In the genomic region with DNA sequence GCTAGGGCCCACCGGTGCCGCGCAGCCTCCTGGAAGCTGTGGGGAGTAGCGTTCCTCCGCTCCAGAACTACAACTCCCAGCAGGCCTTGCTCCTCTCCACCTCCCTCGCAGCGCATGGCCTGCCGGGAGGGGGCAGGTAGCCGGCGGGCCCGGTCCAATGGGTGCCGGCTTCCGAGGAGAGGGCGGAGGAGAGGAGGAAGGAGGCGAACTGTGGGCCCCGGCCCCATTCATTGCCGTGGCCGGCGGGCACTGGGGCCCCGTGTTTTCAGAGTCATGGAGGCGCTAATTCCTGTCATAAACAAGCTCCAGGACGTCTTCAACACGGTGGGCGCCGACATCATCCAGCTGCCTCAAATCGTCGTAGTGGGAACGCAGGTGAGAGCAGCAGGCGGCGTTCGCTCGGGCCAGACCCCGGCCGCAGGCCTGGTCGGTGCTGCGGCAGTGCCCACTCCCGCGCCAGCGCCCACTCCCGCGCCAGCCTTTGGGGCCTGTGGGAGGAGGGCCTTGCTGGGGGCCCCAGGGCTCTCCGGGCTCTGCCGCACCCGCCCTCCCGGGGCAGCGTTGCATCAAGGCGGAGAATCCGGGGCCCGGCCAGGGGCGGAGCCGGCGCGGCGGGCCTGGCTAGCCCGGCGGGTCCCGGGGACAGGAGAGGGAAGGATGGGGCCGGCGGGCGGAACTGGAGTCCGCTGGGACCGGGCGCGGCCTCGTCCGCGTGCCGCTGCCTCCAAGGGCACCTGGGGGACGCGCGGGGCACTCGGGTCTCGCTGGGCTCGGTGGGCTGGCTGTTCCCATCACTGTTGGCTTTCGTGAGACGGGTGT, we compare ENCODE assay signal across 8 cellular contexts. TPM values are rescaled to one million over a fixed set of nuclear protein-coding genes. Genes with fewer than 3 reads are reported as not detected.
DNase-seq lines count a peak whose midpoint lies in the region; ATAC-seq, FAIRE-seq and TF ChIP-seq lines count a peak whose summit lies in the region.

Gene DNM1L (plus strand): TSS at position 211 of the 819 bp plus-strand sequence. CDS start 63 bp downstream, at position 274.

- intact Hi-C loops in adrenal gland (cut with DNase I) (no loop called here), heart left ventricle (cut with DNase I) (loop anchor here in 5 of 10 donors (10.0 kb wide), 1 partner anchor 1024 kb away; the partner anchor contains the start of gene ETFBKMT (in 5 of the 5)), posterior cingulate gyrus (cut with DNase I) (loop anchor here (2.0 to 10.0 kb wide), 3 partner anchors 76 to 1022 kb away; partner anchors contain the start of genes ETFBKMT and YARS2)

- H3K27me3 ChIP-seq in adrenal gland (no peaks in the 10 kb centered on the region), heart left ventricle (no peaks in the 10 kb centered on the region), upper lobe of left lung (no peaks in the 10 kb centered on the region)

- H3K36me3 ChIP-seq in adrenal gland (replicated peaks in 1 of 2) (no peaks in the 10 kb centered on the region), heart left ventricle (peaks cover 0 to 9% (median 0%) of the 10 kb centered on the region in 9 donors), upper lobe of left lung (peaks cover 0 to 4% (median 2%) of the 10 kb centered on the region in 4 donors)

- H3K9me3 ChIP-seq in adrenal gland (replicated peaks in 1 of 3): no peaks in the 10 kb centered on the region
- H3K9me3 ChIP-seq in heart left ventricle: no peaks in the 10 kb centered on the region
- H3K9me3 ChIP-seq in upper lobe of left lung: no peaks in the 10 kb centered on the region

- TF ChIP-seq CTCF in adrenal gland (IDR thresholded peaks at IDR 0.05) (peak in 3 of 6 experiments; percentile 4 to 31 (median 17)), heart left ventricle (IDR thresholded peaks at IDR 0.05) (peak in 6 of 12 donors; percentile 9 to 38 (median 16)), upper lobe of left lung (IDR thresholded peaks at IDR 0.05) (peak in 4 of 6 experiments; percentile 13 to 49 (median 38))

- no peak for TF ChIP-seq EP300 in upper lobe of left lung (IDR thresholded peaks at IDR 0.05)

- TF ChIP-seq POLR2A in GM12892 (IDR thresholded peaks at IDR 0.05; ENCODE audit: low read depth, low read length): peak; percentile 93
- TF ChIP-seq POLR2A in adrenal gland (IDR thresholded peaks at IDR 0.05): peak; percentile 70 to 86
- peak in 1 of 2 donors; percentile 84 for TF ChIP-seq POLR2A in heart left ventricle (IDR thresholded peaks at IDR 0.05)
- peak in 3 of 4 donors; percentile 73 to 90 (median 83) for TF ChIP-seq POLR2A in upper lobe of left lung (IDR thresholded peaks at IDR 0.05)

- H3K4me1 ChIP-seq in adrenal gland (replicated peaks in 1 of 2) (peaks cover 10 to 12% of the 10 kb centered on the region in 2 donors), heart left ventricle (peaks cover 0 to 24% (median 10%) of the 10 kb centered on the region in 12 donors), upper lobe of left lung (peaks cover 0 to 18% (median 11%) of the 10 kb centered on the region in 4 donors)

- H3K27ac ChIP-seq in adrenal gland (peak within 1 kb of the TSS; percentile 71 to 95 (median 90)), heart left ventricle (peak within 1 kb of the TSS; percentile 63 to 97 (median 93)), upper lobe of left lung (peak within 1 kb of the TSS; percentile 91 to 97 (median 91))

- ATAC-seq in HG02852 (IDR thresholded peaks at IDR 0.05; ENCODE audit: unreplicated experiment) (peak; percentile 93), heart left ventricle (peak; percentile 98 to 99 (median 98)), upper lobe of left lung (ENCODE audit: low FRiP score in 2 of 2) (peak; percentile 99 to 100)

- peak; percentile 91 for DNase-seq in GM12892 (ENCODE audit: insufficient read length)
- DNase-seq in NCI-H146 (lab: John Stamatoyannopoulos, UW): peak; percentile 99
- peak; percentile 83 to 94 (median 90) for DNase-seq in T-helper 1 cell
- peak; percentile 93 to 97 (median 96) for DNase-seq in adrenal gland
- DNase-seq in heart left ventricle: peak; percentile 94 to 97 (median 96)
- DNase-seq in posterior cingulate gyrus: peak; percentile 91 to 99 (median 95)
- peak; percentile 96 to 97 for DNase-seq in upper lobe of left lung

- peak; percentile 98 for FAIRE-seq in GM12892 (lab: Jason Lieb, UNC)

- H3K4me3 ChIP-seq in adrenal gland (peak within 1 kb of the TSS in 3 of 4 donors; percentile 49 to 79 (median 71)), heart left ventricle (peak within 1 kb of the TSS; percentile 67 to 100 (median 83)), upper lobe of left lung (peak within 1 kb of the TSS; percentile 84 to 95 (median 90))

- WGBS in adrenal gland, 4 donors: 0 to 6% (median 0%) methylated on average over 3 to 76 of the region's 76 CpGs
- WGBS in heart left ventricle, 4 donors: 0 to 1% (median 1%) methylated on average over 28 to 76 of the region's 76 CpGs
- WGBS in upper lobe of left lung, 2 donors: 0 to 1% methylated on average over 8 to 55 of the region's 76 CpGs

RNA-seq across cellular contexts. Expression of gene DNM1L, which starts in this region (rescaled TPM):
- polyA plus RNA-seq in GM12892 (2012; ENCODE audit: missing spikeins): 68.1 TPM
- 10 to 100 TPM; 25.3 to 60.1 (median 42.7) TPM for total RNA-seq in adrenal gland
- 10 to 100 TPM; 34.9 to 78.1 (median 39.7) TPM for polyA plus RNA-seq in adrenal gland
- 10 to 100 TPM; 41.2 to 71.1 (median 57.0) TPM for total RNA-seq in heart left ventricle
- polyA plus RNA-seq in heart left ventricle: 10 to 100 TPM; 37.8 to 53.0 TPM
- total RNA-seq in upper lobe of left lung: 10 to 100 TPM; 34.7 to 56.0 (median 46.7) TPM

Comparison
In these comparisons a context has a peak if more than half of its experiments do, and no peak if none do; other contexts are left out.
1. Peak in every context shown above with its lines: DNase-seq, ATAC-seq, H3K4me3 ChIP-seq and H3K27ac ChIP-seq.